In the genomic region with DNA sequence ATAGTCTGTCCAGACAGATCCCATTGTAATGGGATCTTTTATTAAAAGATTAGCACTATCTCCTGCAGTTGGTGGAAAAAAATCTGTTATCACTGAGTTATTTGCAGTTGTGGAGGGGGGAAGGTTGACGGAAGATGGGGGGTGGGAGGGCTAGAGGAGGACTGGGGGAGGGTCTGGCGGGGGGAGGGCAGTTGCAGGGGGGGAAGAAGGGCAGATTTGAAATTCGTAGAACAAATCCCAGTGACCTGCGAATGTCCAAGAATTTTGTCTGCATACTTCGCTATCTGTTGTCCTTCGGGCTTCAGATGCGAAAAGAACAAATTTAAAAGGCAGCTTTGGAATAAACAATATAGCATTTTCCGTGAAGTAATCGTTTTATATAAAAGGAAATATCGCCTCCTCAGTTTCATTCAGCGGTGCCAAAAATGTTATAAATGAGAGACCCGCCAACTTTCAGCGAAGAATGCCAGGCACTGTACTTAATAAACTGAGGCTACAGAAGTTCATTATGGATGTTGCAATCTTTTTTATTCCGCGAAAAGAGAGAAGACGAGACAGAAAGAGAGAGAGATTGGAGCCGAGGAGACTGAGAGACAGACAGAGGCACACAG, we compare ENCODE assay signal across 8 cellular contexts. TPM values are rescaled to one million over a fixed set of nuclear protein-coding genes. Genes with fewer than 3 reads are reported as not detected.
A peak's percentile ranks its signal among the peaks of the same experiment; 100 is the strongest.
DNase-seq lines count a peak whose midpoint lies in the region; ATAC-seq and TF ChIP-seq lines count a peak whose summit lies in the region.

No MANE protein-coding gene starts in this region.

- no peak for DNase-seq in activated T-cell treated with anti-CD3 and anti-CD28 coated beads, Interleukin-2, amount 50 U/mL, for 72 hours
- DNase-seq in activated T-cell treated with anti-CD3 and anti-CD28 coated beads for 4 hours (no peak), kidney epithelial cell (ENCODE audit: low read depth) (no peak), type B pancreatic cell (ENCODE audit: extremely low spot score, unreplicated experiment) (no peak), NCI-H526 treated with DMSO at 0.1 percent for 48 hours (lab: John Stamatoyannopoulos, UW) (no peak), NCI-H2081 (lab: John Stamatoyannopoulos, UW) (no peak)
- no peak for DNase-seq in activated T-helper 2 cell treated with anti-CD3 and anti-CD28 coated beads, Interferon-gamma antibody, Interleukin-2, Interleukin-4, amounts not matched to agents 10 μg/mL and 5 μg/mL and 100 μg/mL, durations not matched to agents 14 hours and 24 hours and 36 hours (ENCODE audit: low spot score)
- no peak for DNase-seq in effector CD4-positive, alpha-beta T cell

- H3K27ac Mint-ChIP-seq in activated T-cell treated with anti-CD3 and anti-CD28 coated beads, Interleukin-2, amount 50 U/mL, for 72 hours, result peak overlapping the region; percentile 17
- no peak overlapping the region for H3K27ac Mint-ChIP-seq in activated T-helper 2 cell treated with anti-CD3 and anti-CD28 coated beads, Interferon-gamma antibody, Interleukin-2, Interleukin-4, amounts not matched to agents 10 μg/mL and 5 μg/mL and 100 μg/mL, durations not matched to agents 14 hours and 24 hours and 36 hours
- peak overlapping the region; percentile 81 for H3K27ac Mint-ChIP-seq in type B pancreatic cell

- H3K27me3 Mint-ChIP-seq in activated T-cell treated with anti-CD3 and anti-CD28 coated beads, Interleukin-2, amount 50 U/mL, for 72 hours (ENCODE audit: low read depth), result peaks cover 73% of the 10 kb centered on the region
- peaks cover 68% of the 10 kb centered on the region for H3K27me3 Mint-ChIP-seq in activated T-helper 2 cell treated with anti-CD3 and anti-CD28 coated beads, Interferon-gamma antibody, Interleukin-2, Interleukin-4, amounts not matched to agents 10 μg/mL and 5 μg/mL and 100 μg/mL, durations not matched to agents 14 hours and 24 hours and 36 hours (ENCODE audit: low read depth)
- H3K27me3 Mint-ChIP-seq in type B pancreatic cell, result peaks cover 78% of the 10 kb centered on the region

- peak overlapping the region; percentile 51 for H3K4me3 ChIP-seq in kidney epithelial cell (ENCODE audit: low read depth, low read length)

- peak overlapping the region; percentile 89 to 93 for H3K4me3 Mint-ChIP-seq in activated T-cell treated with anti-CD3 and anti-CD28 coated beads, Interleukin-2, amount 50 U/mL, for 72 hours
- H3K4me3 Mint-ChIP-seq in activated T-helper 2 cell treated with anti-CD3 and anti-CD28 coated beads, Interferon-gamma antibody, Interleukin-2, Interleukin-4, amounts not matched to agents 10 μg/mL and 5 μg/mL and 100 μg/mL, durations not matched to agents 14 hours and 24 hours and 36 hours (ENCODE audit: low read depth), result peak overlapping the region; percentile 79
- peak overlapping the region; percentile 93 for H3K4me3 Mint-ChIP-seq in type B pancreatic cell

- no peak for ATAC-seq in activated T-cell treated with anti-CD3 and anti-CD28 coated beads, Interleukin-2, amount 50 U/mL, for 72 hours (replicated peaks in 1 of 2)

- H3K36me3 ChIP-seq in kidney epithelial cell (ENCODE audit: control insufficient read depth, insufficient read depth, low read length), result no peaks in the 10 kb centered on the region

- intact Hi-C loops in activated T-helper 2 cell treated with anti-CD3 and anti-CD28 coated beads, Interferon-gamma antibody, Interleukin-2, Interleukin-4, amounts not matched to agents 10 μg/mL and 5 μg/mL and 100 μg/mL, durations not matched to agents 14 hours and 24 hours and 36 hours (cut with micrococcal nuclease), result loop anchor here (2.0 kb wide), 1 partner anchor 750 kb away; no protein-coding TSS in a partner anchor

- peaks cover 44% of the 10 kb centered on the region for H3K4me1 Mint-ChIP-seq in activated T-cell treated with anti-CD3 and anti-CD28 coated beads, Interleukin-2, amount 50 U/mL, for 72 hours (ENCODE audit: low read depth)
- H3K4me1 Mint-ChIP-seq in activated T-helper 2 cell treated with anti-CD3 and anti-CD28 coated beads, Interferon-gamma antibody, Interleukin-2, Interleukin-4, amounts not matched to agents 10 μg/mL and 5 μg/mL and 100 μg/mL, durations not matched to agents 14 hours and 24 hours and 36 hours (ENCODE audit: low read depth), result peaks cover 26% of the 10 kb centered on the region
- peaks cover 18% of the 10 kb centered on the region for H3K4me1 Mint-ChIP-seq in type B pancreatic cell (ENCODE audit: unreplicated experiment)

- H3K9me3 Mint-ChIP-seq in activated T-cell treated with anti-CD3 and anti-CD28 coated beads, Interleukin-2, amount 50 U/mL, for 72 hours, result no peaks in the 10 kb centered on the region
- no peaks in the 10 kb centered on the region for H3K9me3 Mint-ChIP-seq in activated T-helper 2 cell treated with anti-CD3 and anti-CD28 coated beads, Interferon-gamma antibody, Interleukin-2, Interleukin-4, amounts not matched to agents 10 μg/mL and 5 μg/mL and 100 μg/mL, durations not matched to agents 14 hours and 24 hours and 36 hours
- H3K9me3 Mint-ChIP-seq in type B pancreatic cell, result no peaks in the 10 kb centered on the region

- peaks cover 7 to 12% of the 10 kb centered on the region in 2 donors for H3K36me3 Mint-ChIP-seq in activated T-cell treated with anti-CD3 and anti-CD28 coated beads, Interleukin-2, amount 50 U/mL, for 72 hours (ENCODE audit: insufficient read depth in 2 of 2)
- H3K36me3 Mint-ChIP-seq in activated T-helper 2 cell treated with anti-CD3 and anti-CD28 coated beads, Interferon-gamma antibody, Interleukin-2, Interleukin-4, amounts not matched to agents 10 μg/mL and 5 μg/mL and 100 μg/mL, durations not matched to agents 14 hours and 24 hours and 36 hours (ENCODE audit: low read depth), result no peaks in the 10 kb centered on the region
- H3K36me3 Mint-ChIP-seq in type B pancreatic cell, result no peaks in the 10 kb centered on the region

- peaks cover 36% of the 10 kb centered on the region for H3K27me3 ChIP-seq in kidney epithelial cell (ENCODE audit: control insufficient read depth, insufficient read depth, low read length)

- TF ChIP-seq CTCF in kidney epithelial cell (IDR thresholded peaks at IDR 0.05; ENCODE audit: insufficient read depth, low read length, poor library complexity, severe bottlenecking) (no peak), type B pancreatic cell (conservative IDR thresholded peaks at IDR 0.05) (no peak)

RNA-seq across cellular contexts. Expression of a gene that starts 1.3 kb away (rescaled TPM):
- total RNA-seq in activated T-cell treated with anti-CD3 and anti-CD28 coated beads, Interleukin-2, amount 50 U/mL, for 72 hours, result 1 to 10 TPM; 1.1 to 2.5 TPM
- total RNA-seq in activated T-helper 2 cell treated with anti-CD3 and anti-CD28 coated beads, Interferon-gamma antibody, Interleukin-2, Interleukin-4, amounts not matched to agents 10 μg/mL and 5 μg/mL and 100 μg/mL, durations not matched to agents 14 hours and 24 hours and 36 hours, result not detected in 2 replicates
- 0.33 TPM in 1 of 2 replicates, not detected in the other for total RNA-seq in kidney epithelial cell
- total RNA-seq in type B pancreatic cell (ENCODE audit: low replicate concordance), result 2.5 and 7.6 TPM in 2 replicates
